Comparison of ENCODE assay signal across 1 cellular context in the genomic region with DNA sequence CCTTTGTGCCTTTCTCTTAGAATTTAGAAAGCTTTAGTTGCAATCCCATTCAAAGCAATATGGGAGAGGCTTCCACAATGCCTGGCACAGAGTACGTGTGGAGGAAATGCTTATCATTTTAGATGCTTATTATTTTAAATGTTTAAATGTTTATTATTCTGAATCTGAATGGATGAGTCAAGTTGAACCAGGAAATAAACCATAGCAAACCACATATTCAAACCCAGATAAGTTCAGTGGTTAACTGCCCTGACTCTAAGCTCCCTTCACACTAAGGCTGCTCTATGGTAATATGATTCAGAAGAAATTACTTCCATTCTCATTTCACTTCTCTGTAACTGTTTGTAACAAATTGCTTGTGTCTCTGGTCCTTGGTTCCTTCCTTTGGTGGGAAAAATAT.
TF ChIP-seq lines count a peak whose summit lies in the region.

No MANE protein-coding gene starts in this region.

TF ChIP-seq in A549, 52 proteins besides CTCF, POLR2A, EP300 and RAD21 (continued from another document):
- TF ChIP-seq, protein P1, sequence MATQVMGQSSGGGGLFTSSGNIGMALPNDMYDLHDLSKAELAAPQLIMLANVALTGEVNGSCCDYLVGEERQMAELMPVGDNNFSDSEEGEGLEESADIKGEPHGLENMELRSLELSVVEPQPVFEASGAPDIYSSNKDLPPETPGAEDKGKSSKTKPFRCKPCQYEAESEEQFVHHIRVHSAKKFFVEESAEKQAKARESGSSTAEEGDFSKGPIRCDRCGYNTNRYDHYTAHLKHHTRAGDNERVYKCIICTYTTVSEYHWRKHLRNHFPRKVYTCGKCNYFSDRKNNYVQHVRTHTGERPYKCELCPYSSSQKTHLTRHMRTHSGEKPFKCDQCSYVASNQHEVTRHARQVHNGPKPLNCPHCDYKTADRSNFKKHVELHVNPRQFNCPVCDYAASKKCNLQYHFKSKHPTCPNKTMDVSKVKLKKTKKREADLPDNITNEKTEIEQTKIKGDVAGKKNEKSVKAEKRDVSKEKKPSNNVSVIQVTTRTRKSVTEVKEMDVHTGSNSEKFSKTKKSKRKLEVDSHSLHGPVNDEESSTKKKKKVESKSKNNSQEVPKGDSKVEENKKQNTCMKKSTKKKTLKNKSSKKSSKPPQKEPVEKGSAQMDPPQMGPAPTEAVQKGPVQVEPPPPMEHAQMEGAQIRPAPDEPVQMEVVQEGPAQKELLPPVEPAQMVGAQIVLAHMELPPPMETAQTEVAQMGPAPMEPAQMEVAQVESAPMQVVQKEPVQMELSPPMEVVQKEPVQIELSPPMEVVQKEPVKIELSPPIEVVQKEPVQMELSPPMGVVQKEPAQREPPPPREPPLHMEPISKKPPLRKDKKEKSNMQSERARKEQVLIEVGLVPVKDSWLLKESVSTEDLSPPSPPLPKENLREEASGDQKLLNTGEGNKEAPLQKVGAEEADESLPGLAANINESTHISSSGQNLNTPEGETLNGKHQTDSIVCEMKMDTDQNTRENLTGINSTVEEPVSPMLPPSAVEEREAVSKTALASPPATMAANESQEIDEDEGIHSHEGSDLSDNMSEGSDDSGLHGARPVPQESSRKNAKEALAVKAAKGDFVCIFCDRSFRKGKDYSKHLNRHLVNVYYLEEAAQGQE (IDR thresholded peaks at IDR 0.05): no peak
- no peak for TF ChIP-seq NR3C1 (IDR thresholded peaks at IDR 0.05)
- TF ChIP-seq BCL3 (IDR thresholded peaks at IDR 0.05): no peak
- no peak for TF ChIP-seq PHF8 (IDR thresholded peaks at IDR 0.05; ENCODE audit: borderline replicate concordance, low read depth)
